ENCODE assay signal across 21 cellular contexts in the genomic region with DNA sequence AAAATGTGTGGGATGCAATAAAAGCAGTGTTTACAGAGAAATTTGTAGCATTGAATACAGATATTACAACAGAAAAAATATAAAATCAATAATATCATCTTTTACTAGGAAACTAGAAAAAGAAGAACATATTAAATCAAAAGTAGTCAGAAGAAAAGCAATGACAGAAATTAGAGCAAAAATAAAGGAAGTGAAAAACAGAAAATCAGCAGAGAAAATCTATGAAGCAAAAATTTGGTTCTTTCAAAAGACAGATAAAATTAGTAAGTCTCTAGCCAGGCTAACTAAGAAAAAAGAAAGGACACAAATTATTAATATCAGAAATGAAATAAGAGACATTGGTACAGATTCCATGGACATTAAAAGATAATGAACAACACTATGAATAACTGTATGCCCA.
"Had no signal": no experiment of that assay in that cellular context is flagged by ENCODE, and none has a peak within 500 bp of the region (broad histone marks: within the 10 kb centered on the region; RNA-seq: fewer than 3 reads in every experiment).

No MANE protein-coding gene starts in this region.

- H3K9me3 Mint-ChIP-seq: natural killer cell, type B pancreatic cell had no signal

- H3K27ac ChIP-seq: dorsolateral prefrontal cortex, heart right ventricle, thyroid gland had no signal

- H3K4me3 ChIP-seq: dorsolateral prefrontal cortex, heart right ventricle, mucosa of descending colon, spleen, thyroid gland had no signal

- H3K27me3 ChIP-seq: dorsolateral prefrontal cortex, spleen, thyroid gland had no signal

- FAIRE-seq: islet of Langerhans, urothelium cell line had no signal

- H3K36me3 ChIP-seq: heart right ventricle, spleen, thyroid gland had no signal

- H3K9me3 ChIP-seq: mucosa of descending colon, thyroid gland had no signal

- DNase-seq: cortex of kidney; dorsolateral prefrontal cortex; effector CD8-positive, alpha-beta T cell; foreskin melanocyte; heart right ventricle; hypothalamus; kidney glomerular epithelial cell; mucosa of descending colon; natural killer cell; posterior cingulate gyrus; spleen; stimulated activated CD4-positive, alpha-beta T cell treated with anti-CD3 and anti-CD28 coated beads, Interleukin-15, amount 100 ng/mL, for 24 hours; stimulated activated CD4-positive, alpha-beta T cell treated with anti-CD3 and anti-CD28 coated beads, Interleukin-1b, Interleukin-23, amount 100 ng/mL, for 48 hours; stimulated activated CD4-positive, alpha-beta T cell treated with anti-CD3 and anti-CD28 coated beads, Interleukin-4, amount 100 ng/mL, for 4 hours; stimulated activated naive CD4-positive, alpha-beta T cell treated with Interleukin-2 at 50 U/mL for 16 hours; thyroid gland had no signal

- H3K4me3 Mint-ChIP-seq: natural killer cell, neural crest cell, type B pancreatic cell had no signal

- H3K4me1 ChIP-seq: heart right ventricle, thyroid gland had no signal

- H3K4me1 Mint-ChIP-seq: neural crest cell had no signal

- H3K36me3 Mint-ChIP-seq: natural killer cell, type B pancreatic cell had no signal

- H3K27ac Mint-ChIP-seq: natural killer cell, type B pancreatic cell had no signal

- ATAC-seq: heart right ventricle, mucosa of descending colon, natural killer cell, sciatic nerve had no signal
